In genomic region chr2:204453730-204454167, GRCh38 we compare ENCODE assay signal across 8 cellular contexts.
DNase-seq lines count a peak whose midpoint lies in the region; ATAC-seq, FAIRE-seq and TF ChIP-seq lines count a peak whose summit lies in the region.
"Had no signal": no experiment of that assay in that cellular context is flagged by ENCODE, and none has a peak within 500 bp of the region (broad histone marks: within the 10 kb centered on the region; RNA-seq: fewer than 3 reads in every experiment).

No MANE protein-coding gene starts in this region.

- TF ChIP-seq CTCF in IMR-90 (conservative IDR thresholded peaks at IDR 0.05; ENCODE audit: low read depth, low read length), result no peak
- no peak for TF ChIP-seq CTCF in kidney (IDR thresholded peaks at IDR 0.05; ENCODE audit: borderline replicate concordance, extremely low read depth, insufficient read depth)
- TF ChIP-seq CTCF in suprapubic skin (IDR thresholded peaks at IDR 0.05), result no peak

- H2AFZ ChIP-seq in IMR-90 (replicated peaks; ENCODE audit: low read length, poor library complexity), result peak overlapping the region; percentile 85

- CTCF ChIA-PET in IMR-90 (lab: Yijun Ruan, JAX), result no interaction called here

- peak overlapping the region; percentile 63; the same call in 1 of the 2 replicates for H3K27ac ChIP-seq in IMR-90 (ENCODE audit: insufficient read depth, low read length)
- H3K27ac ChIP-seq in kidney (ENCODE audit: low read depth in 2 of 2, low read length in 2 of 2), result no peak overlapping the region
- H3K27ac ChIP-seq in suprapubic skin, result peak overlapping the region; percentile 29

- TF ChIP-seq POLR2A in IMR-90 (IDR thresholded peaks at IDR 0.05; ENCODE audit: low read depth, low read length) (no peak), suprapubic skin (IDR thresholded peaks at IDR 0.05) (no peak)

- no TSS peak for BruUV-seq in IMR-90 (replicated peaks; lab: Mats Ljungman, UMichigan)

- no peaks in the 10 kb centered on the region for H3K9me3 ChIP-seq in IMR-90 (ENCODE audit: control insufficient read depth, insufficient read depth, low read length)
- H3K9me3 ChIP-seq in kidney (ENCODE audit: control insufficient read depth in 1 of 2, low read length in 2 of 2), result no peaks in the 10 kb centered on the region
- no peaks in the 10 kb centered on the region for H3K9me3 ChIP-seq in suprapubic skin

- H3K9me1 ChIP-seq in IMR-90 (ENCODE audit: insufficient read depth, low read length), result 0 out of 2 replicates have a peak, but pooled peaks cover 7% of the 10 kb centered on the region

- DNase-seq in IMR-90 (no peak), astrocyte of the hippocampus (ENCODE audit: low read depth, low spot score) (peak; percentile 72), kidney (peak; percentile 76), suprapubic skin (ENCODE audit: low spot score in 2 of 2) (peak in 1 of 2 donors; percentile 64), SIG-M5 (lab: John Stamatoyannopoulos, UW) (no peak)

- no peak for ATAC-seq in IMR-90 (ENCODE audit: low read depth)
- ATAC-seq in HG03139 (IDR thresholded peaks at IDR 0.05; ENCODE audit: unreplicated experiment), result no peak
- no peak for ATAC-seq in GM21381 (IDR thresholded peaks at IDR 0.05; ENCODE audit: unreplicated experiment)
- ATAC-seq: Panc1 had no signal

- H3K36me3 ChIP-seq in IMR-90 (ENCODE audit: control insufficient read depth, insufficient read depth, low read length), result no peaks in the 10 kb centered on the region
- H3K36me3 ChIP-seq in kidney (ENCODE audit: control insufficient read depth in 1 of 2, insufficient read depth in 2 of 2, low read length in 2 of 2), result no peaks in the 10 kb centered on the region
- H3K36me3 ChIP-seq in suprapubic skin, result no peaks in the 10 kb centered on the region

- H2BK5ac ChIP-seq in IMR-90 (ENCODE audit: low read depth, low read length, poor library complexity, severe bottlenecking), result no peak overlapping the region

- WGBS in IMR-90 (ENCODE audit: extremely low coverage in 2 of 2, insufficient read length in 1 of 2), 2 experiments, result 38% methylated on average over 1 of the region's 7 CpGs; no CpG with 5 or more reads in 1 of the 2 experiments
- WGBS in suprapubic skin, result 10% methylated on average over 4 of the region's 7 CpGs

- peak overlapping the region; percentile 16 for H2AK9ac ChIP-seq in IMR-90 (replicated peaks; ENCODE audit: low read depth, low read length, poor library complexity)

- H4K91ac ChIP-seq in IMR-90 (ENCODE audit: insufficient read depth, low read depth, low read length), result peak overlapping the region; percentile 25; the same call in 1 of the 2 replicates

- in situ Hi-C loops in IMR-90 (cut with MboI; ENCODE audit: low sequenced_read_pairs), result no loop called here

- FAIRE-seq in kidney (lab: Jason Lieb, UNC), result no peak

- peak overlapping the region; percentile 74 for H3K18ac ChIP-seq in IMR-90 (ENCODE audit: low read depth, low read length)

- H3K14ac ChIP-seq in IMR-90 (replicated peaks; ENCODE audit: low read depth, low read length), result peak overlapping the region; percentile 6

- H3K4ac ChIP-seq in IMR-90 (ENCODE audit: low read depth, low read length), result peak overlapping the region; percentile 79

- peak overlapping the region; percentile 87 for H4K5ac ChIP-seq in IMR-90 (ENCODE audit: low read depth, low read length)

- peak overlapping the region; percentile 28 for H2BK20ac ChIP-seq in IMR-90 (ENCODE audit: low read depth, low read length)

- no peaks in the 10 kb centered on the region for H3K79me1 ChIP-seq in IMR-90 (ENCODE audit: low read depth in 1 of 2, low read length in 2 of 2)

- no peak overlapping the region for H3K56ac ChIP-seq in IMR-90 (ENCODE audit: extremely low read depth, insufficient read depth, low read length)

- peak overlapping the region; percentile 76 for H2AK5ac ChIP-seq in IMR-90 (ENCODE audit: low read depth, low read length)

- H4K20me1 ChIP-seq in IMR-90 (ENCODE audit: insufficient read depth, low read length), result no peaks in the 10 kb centered on the region

- H2BK120ac ChIP-seq in IMR-90 (ENCODE audit: low read depth, low read length), result peak overlapping the region; percentile 73

- H4K8ac ChIP-seq in IMR-90 (ENCODE audit: low read depth in 2 of 2, low read length in 2 of 2), result peak overlapping the region in 1 of 2 experiments; percentile 62; a peak in 1 of 4 replicates

- POLR2A ChIA-PET in IMR-90 (lab: Charles Lee; ENCODE audit: unreplicated experiment), result no interaction called here

- H3K4me2 ChIP-seq in IMR-90 (ENCODE audit: low read depth, low read length), result peak overlapping the region; percentile 56; the same call in 1 of the 2 replicates

- H3K9ac ChIP-seq in IMR-90 (ENCODE audit: low read depth, low read length) (no peak overlapping the region), kidney (ENCODE audit: low read length in 2 of 2) (peak overlapping the region in 1 of 2 donors; percentile 7)

- no peak overlapping the region for H3K4me3 ChIP-seq in IMR-90 (ENCODE audit: insufficient read depth, low read depth, low read length)
- peak overlapping the region; percentile 12 to 32 for H3K4me3 ChIP-seq in kidney (ENCODE audit: low read length in 2 of 2)
- H3K4me3 ChIP-seq in suprapubic skin, result no peak overlapping the region

- H2BK15ac ChIP-seq in IMR-90 (ENCODE audit: low read depth, low read length), result peak overlapping the region; percentile 53; the same call in 1 of the 3 replicates

- H3K4me1 ChIP-seq in IMR-90 (ENCODE audit: control insufficient read depth, insufficient read depth, low read length) (peaks cover 7% of the 10 kb centered on the region), kidney (ENCODE audit: control insufficient read depth in 1 of 2, insufficient read depth in 1 of 2, low read depth in 1 of 2, low read length in 2 of 2) (peaks cover 0 to 5% of the 10 kb centered on the region in 2 donors), suprapubic skin (peaks cover 12% of the 10 kb centered on the region)

- intact Hi-C loops in IMR-90 (cut with micrococcal nuclease), result loop anchor here (2.0 to 5.0 kb wide), 3 partner anchors 91 to 239 kb away; partner anchors contain the start of gene PARD3B
- intact Hi-C loops in kidney (cut with DNase I), result no loop called here

- H3K27me3 ChIP-seq in IMR-90 (ENCODE audit: control insufficient read depth, insufficient read depth, low read length) (no peaks in the 10 kb centered on the region), suprapubic skin (no peaks in the 10 kb centered on the region)

- TF ChIP-seq EP300 in suprapubic skin (IDR thresholded peaks at IDR 0.05), result no peak

- TF ChIP-seq RAD21 in IMR-90 (IDR thresholded peaks at IDR 0.05; ENCODE audit: low read length), result no peak

- dilution Hi-C loops in IMR-90 (cut with HindIII; ENCODE audit: low sequenced_read_pairs, unreplicated experiment), result no loop called here

- H3K23ac ChIP-seq in IMR-90 (ENCODE audit: low read depth, low read length), result peak overlapping the region; percentile 32

TF ChIP-seq in IMR-90, 13 proteins besides CTCF, POLR2A, EP300 and RAD21:
- TF ChIP-seq SMC3 (IDR thresholded peaks at IDR 0.05; ENCODE audit: low read depth, low read length), result no peak
- TF ChIP-seq MAZ (IDR thresholded peaks at IDR 0.05; ENCODE audit: borderline replicate concordance, low read depth, low read length), result peak; percentile 10; the same call in 1 of the 2 replicates

Comparison
In these comparisons a context has a peak if more than half of its experiments do, and no peak if none do; other contexts are left out.
1. DNase-seq: peak in astrocyte of the hippocampus (single experiment) and kidney (single experiment); none in IMR-90 (single experiment) and SIG-M5 (single experiment).
2. H3K27ac ChIP-seq: peak in IMR-90 (single experiment) and suprapubic skin (single experiment); none in kidney (0 of 2).
3. H3K4me3 ChIP-seq: peak in kidney (2 of 2); none in IMR-90 (single experiment) and suprapubic skin (single experiment).